8 cellular contexts compared by ENCODE assay signal in genomic region chr13:32316030-32316344, GRCh38. TPM values are rescaled to one million over a fixed set of nuclear protein-coding genes. Genes with fewer than 3 reads are reported as not detected.
A peak's percentile ranks its signal among the peaks of the same experiment; 100 is the strongest.
DNase-seq lines count a peak whose midpoint lies in the region; ATAC-seq and TF ChIP-seq lines count a peak whose summit lies in the region.

No MANE protein-coding gene starts in this region.

- peak overlapping the region; percentile 98 to 99 for H3K27ac ChIP-seq in breast epithelium

- intact Hi-C loops in breast epithelium (cut with DNase I; ENCODE audit: low total_unique reads) (loop anchor here (5.0 kb wide), 1 partner anchor 1371 kb away; no protein-coding TSS in a partner anchor), mucosa of descending colon (cut with DNase I, micrococcal nuclease) (loop anchor here in 1 of 2 donors (10.0 kb wide), 1 partner anchor 109 kb away; the partner anchor contains the start of gene N4BP2L1)

- no peaks in the 10 kb centered on the region for H3K4me1 ChIP-seq in breast epithelium
- peaks cover 5% of the 10 kb centered on the region for H3K4me1 ChIP-seq in mucosa of descending colon (ENCODE audit: low read depth)

- TF ChIP-seq CTCF in GM13977 (IDR thresholded peaks at IDR 0.05; ENCODE audit: extremely low read depth, insufficient read depth, missing control alignments), result no peak
- TF ChIP-seq CTCF in breast epithelium (IDR thresholded peaks at IDR 0.05), result no peak
- no peak for TF ChIP-seq CTCF in mucosa of descending colon (IDR thresholded peaks at IDR 0.05)

- H3K4me3 ChIP-seq in breast epithelium (peak overlapping the region; percentile 59 to 79 (median 73)), mucosa of descending colon (peak overlapping the region; percentile 54)

- no peak for TF ChIP-seq POLR2A in breast epithelium (IDR thresholded peaks at IDR 0.05)

- H3K36me3 ChIP-seq in breast epithelium (no peaks in the 10 kb centered on the region), mucosa of descending colon (ENCODE audit: low read depth) (no peaks in the 10 kb centered on the region)

- in situ Hi-C loops in GM13977 (cut with MboI; ENCODE audit: low pct_unique_long_range_greater_than_20kb, low sequenced_read_pairs, unreplicated experiment), result loop anchor here (10.0 to 25.0 kb wide), 2 partner anchors 291 to 404 kb away; no protein-coding TSS in a partner anchor

- no peaks in the 10 kb centered on the region for H3K9me3 ChIP-seq in breast epithelium
- H3K9me3 ChIP-seq in mucosa of descending colon, result no peaks in the 10 kb centered on the region

- H3K27me3 ChIP-seq in breast epithelium, result no peaks in the 10 kb centered on the region

- DNase-seq in GM13977 (ENCODE audit: low spot score) (peak; percentile 47), KG1 (lab: John Stamatoyannopoulos, UW) (peak; percentile 63), breast epithelium (ENCODE audit: low spot score in 2 of 2) (no peak), mucosa of descending colon (no peak), CD1c-positive myeloid dendritic cell (ENCODE audit: extremely low spot score) (no peak), AG08396 (ENCODE audit: low spot score) (no peak), midbrain (lab: John Stamatoyannopoulos, UW) (no peak)

- ATAC-seq in GM21717 (IDR thresholded peaks at IDR 0.05; ENCODE audit: unreplicated experiment) (peak; percentile 54), mucosa of descending colon (peak; percentile 27)

RNA-seq across cellular contexts. Expression of gene BRCA2, which starts 0.7 kb away (rescaled TPM):
- total RNA-seq in breast epithelium, result 1 to 10 TPM in 2 of 3 donors, under 1 TPM in 1; 0.98 to 3.5 (median 1.3) TPM
- total RNA-seq in mucosa of descending colon, result 1 to 10 TPM; 1.8 to 4.8 (median 2.5) TPM

RNA-seq across cellular contexts. Expression of gene ZAR1L, which starts 0.8 kb away (rescaled TPM):
- not detected for total RNA-seq in breast epithelium
- total RNA-seq in mucosa of descending colon, result not detected

Comparison
In these comparisons a context has a peak if more than half of its experiments do, and no peak if none do; other contexts are left out.
1. DNase-seq: peak in GM13977 (single experiment) and KG1 (single experiment); none in breast epithelium (0 of 2), mucosa of descending colon (0 of 3), CD1c-positive myeloid dendritic cell (single experiment), AG08396 (single experiment) and midbrain (single experiment).